Comparison of ENCODE assay signal across 7 cellular contexts in the genomic region with DNA sequence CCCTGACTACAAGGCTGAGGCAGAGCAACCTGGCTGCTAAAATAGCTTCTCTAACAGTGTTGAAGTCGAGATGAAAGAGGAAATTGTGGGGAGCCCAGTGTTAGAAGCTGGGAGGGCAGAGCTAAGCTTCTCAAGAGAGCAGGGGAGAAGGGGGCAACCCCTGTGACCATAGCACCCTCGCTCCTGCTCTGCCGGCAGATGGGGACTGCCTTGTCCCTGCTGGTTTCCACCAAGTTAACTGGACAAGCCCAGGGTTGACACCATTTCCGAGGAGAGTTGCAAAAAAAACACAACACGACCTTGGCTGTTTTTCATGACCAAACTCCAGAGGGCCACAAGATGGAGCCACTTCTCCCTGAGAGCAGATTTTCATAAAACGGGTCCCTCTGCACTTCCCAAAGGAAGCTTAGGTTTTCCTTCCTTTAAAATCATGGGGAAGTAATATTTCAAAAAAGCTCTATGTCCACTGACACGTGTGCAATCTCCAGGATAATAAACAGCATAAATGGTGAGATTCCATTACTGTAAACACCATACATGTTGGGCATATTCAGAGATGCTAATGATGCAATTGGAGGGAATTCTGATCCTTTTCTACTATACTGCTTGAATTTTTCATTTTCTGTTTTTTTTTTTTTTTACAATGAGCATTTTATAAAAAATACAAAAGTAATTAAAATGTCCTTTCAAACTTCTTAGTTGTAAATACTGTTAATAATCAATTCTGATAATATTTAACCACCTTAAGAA.
A peak's percentile ranks its signal among the peaks of the same experiment; 100 is the strongest.
DNase-seq lines count a peak whose midpoint lies in the region; ATAC-seq and TF ChIP-seq lines count a peak whose summit lies in the region.

No MANE protein-coding gene starts in this region.

- peak overlapping the region; percentile 57 for H3K4me3 Mint-ChIP-seq in activated naive CD8-positive, alpha-beta T cell treated with anti-CD3 and anti-CD28 coated beads, Interleukin-2, amount 10 ng/mL, durations not matched to agents 7 days and 5 days

- peaks cover 32% of the 10 kb centered on the region for H3K36me3 Mint-ChIP-seq in activated naive CD8-positive, alpha-beta T cell treated with anti-CD3 and anti-CD28 coated beads, Interleukin-2, amount 10 ng/mL, durations not matched to agents 7 days and 5 days

- TF ChIP-seq EP300 in Ishikawa (IDR thresholded peaks at IDR 0.05; ENCODE audit: borderline replicate concordance): no peak

- ATAC-seq in activated naive CD8-positive, alpha-beta T cell treated with anti-CD3 and anti-CD28 coated beads, Interleukin-2, amount 10 ng/mL, durations not matched to agents 7 days and 5 days (ENCODE audit: low read depth): peak; percentile 78
- ATAC-seq in HG02973 (IDR thresholded peaks at IDR 0.05; ENCODE audit: unreplicated experiment) (no peak), sciatic nerve (no peak)

- intact Hi-C loops in sciatic nerve (cut with DNase I): no loop called here

- POLR2A ChIA-PET in activated naive CD8-positive, alpha-beta T cell treated with anti-CD3 and anti-CD28 coated beads, Interleukin-2, amount 10 ng/mL, durations not matched to agents 7 days and 5 days (lab: Charles Lee): interaction anchor here (0.8 kb wide), 1 partner anchor 413 kb away, joined by 3 read pairs; no protein-coding TSS in a partner anchor

- peak; percentile 31 for DNase-seq in ELF-1 (ENCODE audit: low read depth, low spot score)
- peak; percentile 49 for DNase-seq in activated naive CD8-positive, alpha-beta T cell treated with anti-CD3 and anti-CD28 coated beads, Interleukin-2, amount 10 ng/mL, durations not matched to agents 7 days and 5 days
- DNase-seq in left kidney (ENCODE audit: low read depth, low spot score): peak; percentile 49
- DNase-seq in GM19240 (ENCODE audit: insufficient read length, low spot score): no peak
- DNase-seq in sciatic nerve (ENCODE audit: low spot score): no peak

- peak overlapping the region; percentile 84 for H3K27ac Mint-ChIP-seq in activated naive CD8-positive, alpha-beta T cell treated with anti-CD3 and anti-CD28 coated beads, Interleukin-2, amount 10 ng/mL, durations not matched to agents 7 days and 5 days

- peak; percentile 51 for TF ChIP-seq RAD21 in Ishikawa (IDR thresholded peaks at IDR 0.05; ENCODE audit: low read depth)

- H3K9me3 Mint-ChIP-seq in activated naive CD8-positive, alpha-beta T cell treated with anti-CD3 and anti-CD28 coated beads, Interleukin-2, amount 10 ng/mL, durations not matched to agents 7 days and 5 days: no peaks in the 10 kb centered on the region

- peaks cover 36% of the 10 kb centered on the region for H3K4me1 Mint-ChIP-seq in activated naive CD8-positive, alpha-beta T cell treated with anti-CD3 and anti-CD28 coated beads, Interleukin-2, amount 10 ng/mL, durations not matched to agents 7 days and 5 days

- H3K27me3 Mint-ChIP-seq in activated naive CD8-positive, alpha-beta T cell treated with anti-CD3 and anti-CD28 coated beads, Interleukin-2, amount 10 ng/mL, durations not matched to agents 7 days and 5 days: no peaks in the 10 kb centered on the region

TF ChIP-seq in Ishikawa, 13 proteins besides CTCF, POLR2A, EP300 and RAD21:
- TF ChIP-seq, protein P1, sequence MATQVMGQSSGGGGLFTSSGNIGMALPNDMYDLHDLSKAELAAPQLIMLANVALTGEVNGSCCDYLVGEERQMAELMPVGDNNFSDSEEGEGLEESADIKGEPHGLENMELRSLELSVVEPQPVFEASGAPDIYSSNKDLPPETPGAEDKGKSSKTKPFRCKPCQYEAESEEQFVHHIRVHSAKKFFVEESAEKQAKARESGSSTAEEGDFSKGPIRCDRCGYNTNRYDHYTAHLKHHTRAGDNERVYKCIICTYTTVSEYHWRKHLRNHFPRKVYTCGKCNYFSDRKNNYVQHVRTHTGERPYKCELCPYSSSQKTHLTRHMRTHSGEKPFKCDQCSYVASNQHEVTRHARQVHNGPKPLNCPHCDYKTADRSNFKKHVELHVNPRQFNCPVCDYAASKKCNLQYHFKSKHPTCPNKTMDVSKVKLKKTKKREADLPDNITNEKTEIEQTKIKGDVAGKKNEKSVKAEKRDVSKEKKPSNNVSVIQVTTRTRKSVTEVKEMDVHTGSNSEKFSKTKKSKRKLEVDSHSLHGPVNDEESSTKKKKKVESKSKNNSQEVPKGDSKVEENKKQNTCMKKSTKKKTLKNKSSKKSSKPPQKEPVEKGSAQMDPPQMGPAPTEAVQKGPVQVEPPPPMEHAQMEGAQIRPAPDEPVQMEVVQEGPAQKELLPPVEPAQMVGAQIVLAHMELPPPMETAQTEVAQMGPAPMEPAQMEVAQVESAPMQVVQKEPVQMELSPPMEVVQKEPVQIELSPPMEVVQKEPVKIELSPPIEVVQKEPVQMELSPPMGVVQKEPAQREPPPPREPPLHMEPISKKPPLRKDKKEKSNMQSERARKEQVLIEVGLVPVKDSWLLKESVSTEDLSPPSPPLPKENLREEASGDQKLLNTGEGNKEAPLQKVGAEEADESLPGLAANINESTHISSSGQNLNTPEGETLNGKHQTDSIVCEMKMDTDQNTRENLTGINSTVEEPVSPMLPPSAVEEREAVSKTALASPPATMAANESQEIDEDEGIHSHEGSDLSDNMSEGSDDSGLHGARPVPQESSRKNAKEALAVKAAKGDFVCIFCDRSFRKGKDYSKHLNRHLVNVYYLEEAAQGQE (IDR thresholded peaks at IDR 0.05; ENCODE audit: low read depth): no peak
- TF ChIP-seq TEAD4 (IDR thresholded peaks at IDR 0.05) (no peak), TCF12 (IDR thresholded peaks at IDR 0.05; ENCODE audit: low read depth) (no peak), CREB1 (IDR thresholded peaks at IDR 0.05; ENCODE audit: low read depth) (no peak), FOXM1 (IDR thresholded peaks at IDR 0.05; ENCODE audit: borderline replicate concordance, low read depth) (no peak), TAF1 (IDR thresholded peaks at IDR 0.05; ENCODE audit: low read depth) (no peak), ZBTB7A (IDR thresholded peaks at IDR 0.05; ENCODE audit: low read depth) (no peak), YY1 (IDR thresholded peaks at IDR 0.05; ENCODE audit: low read depth) (no peak), EGR1 (IDR thresholded peaks at IDR 0.05) (no peak), NFIC (IDR thresholded peaks at IDR 0.05) (no peak)
- TF ChIP-seq, protein P2, sequence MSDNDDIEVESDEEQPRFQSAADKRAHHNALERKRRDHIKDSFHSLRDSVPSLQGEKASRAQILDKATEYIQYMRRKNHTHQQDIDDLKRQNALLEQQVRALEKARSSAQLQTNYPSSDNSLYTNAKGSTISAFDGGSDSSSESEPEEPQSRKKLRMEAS (IDR thresholded peaks at IDR 0.05): no peak
- TF ChIP-seq, protein P3, sequence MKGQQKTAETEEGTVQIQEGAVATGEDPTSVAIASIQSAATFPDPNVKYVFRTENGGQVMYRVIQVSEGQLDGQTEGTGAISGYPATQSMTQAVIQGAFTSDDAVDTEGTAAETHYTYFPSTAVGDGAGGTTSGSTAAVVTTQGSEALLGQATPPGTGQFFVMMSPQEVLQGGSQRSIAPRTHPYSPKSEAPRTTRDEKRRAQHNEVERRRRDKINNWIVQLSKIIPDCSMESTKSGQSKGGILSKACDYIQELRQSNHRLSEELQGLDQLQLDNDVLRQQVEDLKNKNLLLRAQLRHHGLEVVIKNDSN (IDR thresholded peaks at IDR 0.05): no peak

Comparison
In these comparisons a context has a peak if more than half of its experiments do, and no peak if none do; other contexts are left out.
1. DNase-seq: peak in ELF-1 (single experiment), activated naive CD8-positive, alpha-beta T cell treated with anti-CD3 and anti-CD28 coated beads, Interleukin-2, amount 10 ng/mL, durations not matched to agents 7 days and 5 days (single experiment) and left kidney (single experiment); none in GM19240 (single experiment) and sciatic nerve (single experiment).